Comparison of ENCODE assay signal across 26 cellular contexts in the genomic region with DNA sequence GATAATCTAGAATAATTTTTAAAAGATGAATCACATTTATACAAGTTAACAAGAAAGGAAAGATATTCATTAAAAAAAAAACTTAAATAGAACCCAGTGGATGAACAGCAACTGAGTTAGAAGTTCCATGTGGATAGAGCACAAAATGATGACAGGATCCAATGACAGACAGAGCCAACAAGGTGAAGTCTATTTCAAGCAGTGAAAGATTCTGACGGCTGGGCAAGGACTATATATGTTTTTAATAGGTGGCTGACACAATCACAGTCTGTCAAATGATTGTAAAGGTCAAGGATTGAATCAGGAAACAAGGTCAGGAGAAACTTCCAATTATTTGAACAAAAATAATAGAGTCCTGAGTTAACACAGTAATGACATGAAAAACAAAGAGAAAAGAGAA.
"Had no signal": no experiment of that assay in that cellular context is flagged by ENCODE, and none has a peak within 500 bp of the region (broad histone marks: within the 10 kb centered on the region; RNA-seq: fewer than 3 reads in every experiment).

No MANE protein-coding gene starts in this region.

- H3K4me3 ChIP-seq: stomach, suprapubic skin, testis, thoracic aorta, thyroid gland, tibial artery, tibial nerve, transverse colon, upper lobe of left lung, upper lobe of right lung, uterus, vagina had no signal

- H3K4me1 ChIP-seq: stomach, suprapubic skin, testis, thyroid gland, tibial artery, tibial nerve, transverse colon, upper lobe of left lung, upper lobe of right lung, uterus, vagina had no signal

- H3K27me3 ChIP-seq: stomach, suprapubic skin, testis, thyroid gland, tibial artery, tibial nerve, transverse colon, upper lobe of left lung, upper lobe of right lung, uterus, vagina had no signal

- H3K27ac ChIP-seq: stomach, suprapubic skin, testis, thoracic aorta, thyroid gland, tibial artery, tibial nerve, transverse colon, upper lobe of left lung, upper lobe of right lung, uterus, vagina had no signal

- H3K9me3 ChIP-seq: stomach, suprapubic skin, testis, thoracic aorta, thyroid gland, tibial artery, tibial nerve, transverse colon, upper lobe of left lung, upper lobe of right lung, uterus, vagina had no signal

- H3K36me3 ChIP-seq: stomach, suprapubic skin, thoracic aorta, thyroid gland, tibial artery, tibial nerve, transverse colon, upper lobe of left lung, upper lobe of right lung, uterus, vagina had no signal

- ATAC-seq: stimulated activated effector memory CD8-positive, alpha-beta T cell treated with anti-CD3 and anti-CD28 coated beads, Interleukin-12 subunit alpha, Interleukin-12 subunit beta, amount 100 ng/mL, for 72 hours; stimulated activated memory B cell treated with anti-CD40 and anti-IgM and Interleukin-4, amounts not matched to agents 10 μg/mL and 1 μg/mL and 100 μg/mL, for 72 hours; stimulated activated naive B cell treated with anti-CD40 and anti-IgM and Interleukin-4, amounts not matched to agents 10 μg/mL and 1 μg/mL and 100 μg/mL, for 72 hours; stimulated activated naive CD8-positive, alpha-beta T cell treated with anti-CD3 and anti-CD28 coated beads, Interleukin-15, amount 100 ng/mL, for 72 hours; stimulated activated naive CD8-positive, alpha-beta T cell treated with anti-CD3 and anti-CD28 coated beads, Interleukin-15, Interleukin-2, amounts not matched to agents 100 U/mL and 50 U/mL, for 24 hours; upper lobe of right lung had no signal

- DNase-seq: stimulated activated CD4-positive, alpha-beta T cell treated with anti-CD3 and anti-CD28 coated beads, Interleukin-2, amount 100 ng/mL, for 48 hours; stimulated activated CD4-positive, alpha-beta T cell treated with anti-CD3 and anti-CD28 coated beads, Interleukin-4, amount 100 ng/mL, for 1 hour; stimulated activated CD4-positive, alpha-beta T cell treated with anti-CD3 and anti-CD28 coated beads, Interleukin-4, amount 100 ng/mL, for 24 hours; stimulated activated CD4-positive, alpha-beta T cell treated with anti-CD3 and anti-CD28 coated beads, Interleukin-4, amount 100 ng/mL, for 4 hours; stimulated activated CD8-positive, alpha-beta memory T cell treated with anti-CD3 and anti-CD28 coated beads, Interleukin-4, amount 100 ng/mL, for 48 hours; stimulated activated naive B cell treated with anti-CD40 and anti-IgM and Interleukin-4, amounts not matched to agents 10 μg/mL and 1 μg/mL and 100 μg/mL, for 72 hours; stimulated activated naive CD4-positive, alpha-beta T cell; stimulated activated naive CD4-positive, alpha-beta T cell treated with Interleukin-2 at 50 U/mL for 16 hours; stimulated activated naive CD8-positive, alpha-beta T cell treated with anti-CD3 and anti-CD28 coated beads, Interleukin-15, amount 100 ng/mL, for 72 hours; stimulated activated naive CD8-positive, alpha-beta T cell treated with anti-CD3 and anti-CD28 coated beads, Interleukin-15, Interleukin-2, amounts not matched to agents 100 U/mL and 50 U/mL, for 24 hours; stomach; substantia nigra; testis; thyroid gland; tibial artery; transverse colon; trophoblast cell; upper lobe of left lung; upper lobe of right lung; uterus had no signal
